8 cellular contexts compared by ENCODE assay signal in the genomic region with DNA sequence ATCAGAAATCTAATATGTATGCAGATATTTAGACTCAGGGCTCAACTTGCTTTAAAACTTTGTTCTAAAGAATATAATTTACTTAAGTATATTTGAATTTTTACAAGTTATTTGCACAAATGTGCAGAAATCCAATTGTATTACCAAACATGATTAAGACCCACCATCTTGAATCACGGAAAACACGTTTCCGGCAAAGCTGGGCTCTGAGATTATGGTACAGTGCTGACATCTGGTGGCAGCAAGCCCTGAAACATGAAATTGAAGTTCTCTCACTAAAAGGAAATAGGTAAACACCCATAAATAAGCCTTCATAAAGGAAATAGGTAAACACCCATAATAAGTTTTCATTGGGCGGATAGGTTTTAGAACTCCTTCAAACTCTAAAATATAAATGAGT.
DNase-seq lines count a peak whose midpoint lies in the region; ATAC-seq and TF ChIP-seq lines count a peak whose summit lies in the region.

No MANE protein-coding gene starts in this region.

- 13 to 16% methylated on average over 4 of the region's 4 CpGs for WGBS in gastroesophageal sphincter (ENCODE audit: low coverage in 1 of 2), 2 donors

- H3K27me3 ChIP-seq in gastroesophageal sphincter: no peaks in the 10 kb centered on the region

- no peak for TF ChIP-seq POLR2A in gastroesophageal sphincter (IDR thresholded peaks at IDR 0.05)

- TF ChIP-seq EP300 in Ishikawa (IDR thresholded peaks at IDR 0.05; ENCODE audit: borderline replicate concordance): no peak
- TF ChIP-seq EP300 in gastroesophageal sphincter (IDR thresholded peaks at IDR 0.05): no peak

- H3K9me3 ChIP-seq in gastroesophageal sphincter: no peaks in the 10 kb centered on the region

- H3K4me1 ChIP-seq in gastroesophageal sphincter: no peaks in the 10 kb centered on the region

- peak; percentile 28 to 69 (median 46) for TF ChIP-seq CTCF in gastroesophageal sphincter (IDR thresholded peaks at IDR 0.05)

- intact Hi-C loops in posterior cingulate gyrus (cut with DNase I): loop anchor here (5.0 to 10.0 kb wide), 3 partner anchors 203 to 1775 kb away; no protein-coding TSS in a partner anchor

- H3K27ac ChIP-seq in gastroesophageal sphincter: no peak overlapping the region

- ATAC-seq in gastroesophageal sphincter (no peak), HG03175 (IDR thresholded peaks at IDR 0.05; ENCODE audit: unreplicated experiment) (no peak), HG03520 (IDR thresholded peaks at IDR 0.05; ENCODE audit: unreplicated experiment) (no peak)

- DNase-seq in GM04503 (ENCODE audit: low read depth) (peak; percentile 2), SHP77 treated with DMSO at 0.1 percent for 48 hours (lab: John Stamatoyannopoulos, UW) (peak; percentile 11), posterior cingulate gyrus (peak in 7 of 10 donors; percentile 12 to 85 (median 47))
- DNase-seq in activated gamma-delta T cell treated with anti-CD3 and anti-CD28 coated beads, Interleukin-2, amount 50 U/mL, for 16 hours (ENCODE audit: low read depth): peak; percentile 38

- H3K36me3 ChIP-seq in gastroesophageal sphincter: no peaks in the 10 kb centered on the region

- no peak overlapping the region for H3K4me3 ChIP-seq in gastroesophageal sphincter

- peak; percentile 74 for TF ChIP-seq RAD21 in Ishikawa (IDR thresholded peaks at IDR 0.05; ENCODE audit: low read depth)

TF ChIP-seq in Ishikawa, 13 proteins besides CTCF, POLR2A, EP300 and RAD21:
- peak; percentile 68 for TF ChIP-seq YY1 (IDR thresholded peaks at IDR 0.05; ENCODE audit: low read depth)
- no peak for TF ChIP-seq FOXM1 (IDR thresholded peaks at IDR 0.05; ENCODE audit: borderline replicate concordance, low read depth)
- TF ChIP-seq NFIC (IDR thresholded peaks at IDR 0.05): no peak
- TF ChIP-seq ZBTB7A (IDR thresholded peaks at IDR 0.05; ENCODE audit: low read depth): no peak
- TF ChIP-seq, protein P1, sequence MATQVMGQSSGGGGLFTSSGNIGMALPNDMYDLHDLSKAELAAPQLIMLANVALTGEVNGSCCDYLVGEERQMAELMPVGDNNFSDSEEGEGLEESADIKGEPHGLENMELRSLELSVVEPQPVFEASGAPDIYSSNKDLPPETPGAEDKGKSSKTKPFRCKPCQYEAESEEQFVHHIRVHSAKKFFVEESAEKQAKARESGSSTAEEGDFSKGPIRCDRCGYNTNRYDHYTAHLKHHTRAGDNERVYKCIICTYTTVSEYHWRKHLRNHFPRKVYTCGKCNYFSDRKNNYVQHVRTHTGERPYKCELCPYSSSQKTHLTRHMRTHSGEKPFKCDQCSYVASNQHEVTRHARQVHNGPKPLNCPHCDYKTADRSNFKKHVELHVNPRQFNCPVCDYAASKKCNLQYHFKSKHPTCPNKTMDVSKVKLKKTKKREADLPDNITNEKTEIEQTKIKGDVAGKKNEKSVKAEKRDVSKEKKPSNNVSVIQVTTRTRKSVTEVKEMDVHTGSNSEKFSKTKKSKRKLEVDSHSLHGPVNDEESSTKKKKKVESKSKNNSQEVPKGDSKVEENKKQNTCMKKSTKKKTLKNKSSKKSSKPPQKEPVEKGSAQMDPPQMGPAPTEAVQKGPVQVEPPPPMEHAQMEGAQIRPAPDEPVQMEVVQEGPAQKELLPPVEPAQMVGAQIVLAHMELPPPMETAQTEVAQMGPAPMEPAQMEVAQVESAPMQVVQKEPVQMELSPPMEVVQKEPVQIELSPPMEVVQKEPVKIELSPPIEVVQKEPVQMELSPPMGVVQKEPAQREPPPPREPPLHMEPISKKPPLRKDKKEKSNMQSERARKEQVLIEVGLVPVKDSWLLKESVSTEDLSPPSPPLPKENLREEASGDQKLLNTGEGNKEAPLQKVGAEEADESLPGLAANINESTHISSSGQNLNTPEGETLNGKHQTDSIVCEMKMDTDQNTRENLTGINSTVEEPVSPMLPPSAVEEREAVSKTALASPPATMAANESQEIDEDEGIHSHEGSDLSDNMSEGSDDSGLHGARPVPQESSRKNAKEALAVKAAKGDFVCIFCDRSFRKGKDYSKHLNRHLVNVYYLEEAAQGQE (IDR thresholded peaks at IDR 0.05; ENCODE audit: low read depth): no peak
- TF ChIP-seq, protein P2, sequence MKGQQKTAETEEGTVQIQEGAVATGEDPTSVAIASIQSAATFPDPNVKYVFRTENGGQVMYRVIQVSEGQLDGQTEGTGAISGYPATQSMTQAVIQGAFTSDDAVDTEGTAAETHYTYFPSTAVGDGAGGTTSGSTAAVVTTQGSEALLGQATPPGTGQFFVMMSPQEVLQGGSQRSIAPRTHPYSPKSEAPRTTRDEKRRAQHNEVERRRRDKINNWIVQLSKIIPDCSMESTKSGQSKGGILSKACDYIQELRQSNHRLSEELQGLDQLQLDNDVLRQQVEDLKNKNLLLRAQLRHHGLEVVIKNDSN (IDR thresholded peaks at IDR 0.05): no peak
- no peak for TF ChIP-seq CEBPB (IDR thresholded peaks at IDR 0.05)
- no peak for TF ChIP-seq TEAD4 (IDR thresholded peaks at IDR 0.05)
TF ChIP-seq in Ishikawa: peak in this region for 1.
